Comparison of ENCODE assay signal across 8 cellular contexts in genomic region chr7:90298145-90299038, GRCh38. TPM values are rescaled to one million over a fixed set of nuclear protein-coding genes. Genes with fewer than 3 reads are reported as not detected.
A peak's percentile ranks its signal among the peaks of the same experiment; 100 is the strongest.
DNase-seq lines count a peak whose midpoint lies in the region; ATAC-seq and TF ChIP-seq lines count a peak whose summit lies in the region.

No MANE protein-coding gene starts in this region.

- peak; percentile 75 for DNase-seq in DMS53 treated with DMSO at 0.1 percent for 48 hours (lab: John Stamatoyannopoulos, UW; ENCODE audit: unreplicated experiment)
- DNase-seq in HPDE6-E6E7 (ENCODE audit: extremely low spot score), result peak; percentile 69
- DNase-seq in Peyer's patch, result no peak
- no peak for DNase-seq in esophagus muscularis mucosa (ENCODE audit: extremely low spot score)
- DNase-seq in osteocyte (ENCODE audit: extremely low spot score, unreplicated experiment), result no peak
- no peak for DNase-seq in activated effector memory CD4-positive, alpha-beta T cell treated with anti-CD3 and anti-CD28 coated beads, Interleukin-2, amount 50 U/mL, for 16 hours

- no peak overlapping the region for H3K27ac Mint-ChIP-seq in osteocyte (ENCODE audit: unreplicated experiment)

- H3K27me3 ChIP-seq in Peyer's patch (no peaks in the 10 kb centered on the region), esophagus muscularis mucosa (no peaks in the 10 kb centered on the region)

- no peaks in the 10 kb centered on the region for H3K4me1 Mint-ChIP-seq in osteocyte (ENCODE audit: unreplicated experiment)

- no peaks in the 10 kb centered on the region for H3K36me3 Mint-ChIP-seq in osteocyte (ENCODE audit: unreplicated experiment)

- no peaks in the 10 kb centered on the region for H3K36me3 ChIP-seq in Peyer's patch
- peaks cover 0 to 3% (median 0%) of the 10 kb centered on the region in 4 donors for H3K36me3 ChIP-seq in esophagus muscularis mucosa

- TF ChIP-seq EP300 in esophagus muscularis mucosa (IDR thresholded peaks at IDR 0.05), result no peak

- H3K9me3 ChIP-seq in Peyer's patch (no peaks in the 10 kb centered on the region), esophagus muscularis mucosa (no peaks in the 10 kb centered on the region)

- H3K4me3 ChIP-seq in Peyer's patch (no peak overlapping the region), esophagus muscularis mucosa (no peak overlapping the region)

- no peaks in the 10 kb centered on the region for H3K4me1 ChIP-seq in Peyer's patch
- H3K4me1 ChIP-seq in esophagus muscularis mucosa, result no peaks in the 10 kb centered on the region

- H3K4me3 Mint-ChIP-seq in osteocyte (ENCODE audit: unreplicated experiment), result no peak overlapping the region

- ATAC-seq in GM19463 (IDR thresholded peaks at IDR 0.05; ENCODE audit: unreplicated experiment), result peak; percentile 99
- ATAC-seq in HG02840 (IDR thresholded peaks at IDR 0.05; ENCODE audit: low FRiP score, unreplicated experiment), result no peak

- TF ChIP-seq CTCF in Peyer's patch (IDR thresholded peaks at IDR 0.05) (peak in 4 of 6 experiments; percentile 44 to 62 (median 50)), esophagus muscularis mucosa (IDR thresholded peaks at IDR 0.05) (peak in 2 of 3 experiments; percentile 27 to 40), osteocyte (IDR thresholded peaks at IDR 0.05) (peak; percentile 61)

- TF ChIP-seq POLR2A in Peyer's patch (IDR thresholded peaks at IDR 0.05), result no peak
- no peak for TF ChIP-seq POLR2A in esophagus muscularis mucosa (IDR thresholded peaks at IDR 0.05; ENCODE audit: low read depth)

- intact Hi-C loops in esophagus muscularis mucosa (cut with DNase I), result no loop called here

- H3K27ac ChIP-seq in Peyer's patch, result no peak overlapping the region
- no peak overlapping the region for H3K27ac ChIP-seq in esophagus muscularis mucosa (replicated peaks in 1 of 4)

- H3K9me3 Mint-ChIP-seq in osteocyte (ENCODE audit: unreplicated experiment), result no peaks in the 10 kb centered on the region

- WGBS in esophagus muscularis mucosa, result 61% methylated on average over 5 of the region's 5 CpGs

- peaks cover 49% of the 10 kb centered on the region for H3K27me3 Mint-ChIP-seq in osteocyte (ENCODE audit: unreplicated experiment)

RNA-seq across cellular contexts. Expression of gene FAM237B, which starts 22.7 kb away (rescaled TPM):
- total RNA-seq in Peyer's patch (not detected), esophagus muscularis mucosa (not detected), osteocyte (not detected in 2 replicates)

RNA-seq across cellular contexts. Expression of gene GTPBP10, which starts 48.1 kb away (rescaled TPM):
- total RNA-seq in Peyer's patch (10 to 100 TPM; 11.6 to 24.8 (median 17.8) TPM), esophagus muscularis mucosa (10 to 100 TPM in 3 of 4 donors, 1 to 10 TPM in 1; 9.6 to 14.4 (median 12.4) TPM), osteocyte (19.5 and 19.6 TPM in 2 replicates)

RNA-seq across cellular contexts. Expression of gene CFAP69, which starts 53.4 kb away (rescaled TPM):
- total RNA-seq in Peyer's patch (10 to 100 TPM in 2 of 4 donors, 1 to 10 TPM in 1, not detected in 1; 2.3 to 15.3 (median 11.9) TPM), esophagus muscularis mucosa (1 to 10 TPM; 3.0 to 8.6 (median 7.5) TPM), osteocyte (0.86 and 1.1 TPM in 2 replicates)

Comparison
In these comparisons a context has a peak if more than half of its experiments do, and no peak if none do; other contexts are left out.
1. DNase-seq: peak in DMS53 treated with DMSO at 0.1 percent for 48 hours (single experiment) and HPDE6-E6E7 (single experiment); none in Peyer's patch (0 of 3), esophagus muscularis mucosa (single experiment), osteocyte (single experiment) and activated effector memory CD4-positive, alpha-beta T cell treated with anti-CD3 and anti-CD28 coated beads, Interleukin-2, amount 50 U/mL, for 16 hours (single experiment).
2. Peak in every context shown above with its lines, with median percentiles within 50 percentile points of each other: CTCF ChIP-seq.